Comparison of ENCODE assay signal across 13 cellular contexts in the genomic region with DNA sequence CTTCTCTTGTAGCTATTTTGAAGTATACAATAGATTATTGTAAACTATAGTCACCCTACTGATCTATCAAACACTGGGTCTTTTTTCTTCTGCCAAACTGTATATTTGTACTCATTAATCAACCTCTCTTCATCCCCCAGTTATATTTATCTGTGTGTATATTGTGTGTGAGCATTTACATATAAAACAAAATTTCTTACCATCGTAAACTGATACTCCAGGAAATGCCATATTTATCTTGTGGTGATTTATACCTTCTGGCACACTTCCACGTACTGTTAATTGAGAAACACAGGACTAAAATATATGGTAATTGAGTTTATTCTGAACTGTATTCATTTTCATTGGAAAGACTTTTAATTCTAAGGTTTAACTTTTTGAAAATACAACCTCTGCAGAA. TPM values are rescaled to one million over a fixed set of nuclear protein-coding genes. Genes with fewer than 3 reads are reported as not detected.
A peak's percentile ranks its signal among the peaks of the same experiment; 100 is the strongest.
DNase-seq lines count a peak whose midpoint lies in the region; ATAC-seq lines count a peak whose summit lies in the region.
"Had no signal": no experiment of that assay in that cellular context is flagged by ENCODE, and none has a peak within 500 bp of the region (broad histone marks: within the 10 kb centered on the region; RNA-seq: fewer than 3 reads in every experiment).

No MANE protein-coding gene starts in this region.

- no peak for ATAC-seq in GM21526 (IDR thresholded peaks at IDR 0.05; ENCODE audit: low FRiP score, unreplicated experiment)

- DNase-seq in DMS 273 (lab: John Stamatoyannopoulos, UW; ENCODE audit: unreplicated experiment) (peak; percentile 16), DMS 273 treated with DMSO at 0.1 percent for 48 hours (lab: John Stamatoyannopoulos, UW) (no peak), NCI-H526 (lab: John Stamatoyannopoulos, UW) (peak; percentile 71 to 80), dermis blood vessel endothelial cell (peak; percentile 20), pons (ENCODE audit: low spot score) (peak; percentile 79), ecto neural progenitor cell (ENCODE audit: low spot score) (no peak)
- DNase-seq in stimulated activated CD8-positive, alpha-beta memory T cell treated with anti-CD3 and anti-CD28 coated beads, Interleukin-4, amount 100 ng/mL, for 48 hours = no peak
- DNase-seq: 8988T; activated CD4-positive, alpha-beta memory T cell treated with anti-CD3 and anti-CD28 coated beads for 36 hours; amniotic stem cell; naive B cell; NCI-H1930 had no signal

RNA-seq across cellular contexts. Expression of a gene that starts 18.9 kb away (rescaled TPM):
- total RNA-seq in dermis blood vessel endothelial cell = 21.6 and 95.5 TPM in 2 replicates

Comparison
In these comparisons a context has a peak if more than half of its experiments do, and no peak if none do; other contexts are left out.
1. DNase-seq: peak in DMS 273 (single experiment), NCI-H526 (2 of 2), dermis blood vessel endothelial cell (single experiment) and pons (single experiment); none in DMS 273 treated with DMSO at 0.1 percent for 48 hours (single experiment), stimulated activated CD8-positive, alpha-beta memory T cell treated with anti-CD3 and anti-CD28 coated beads, Interleukin-4, amount 100 ng/mL, for 48 hours (single experiment) and ecto neural progenitor cell (single experiment).